Comparison of ENCODE assay signal across 1 cellular context in the genomic region with DNA sequence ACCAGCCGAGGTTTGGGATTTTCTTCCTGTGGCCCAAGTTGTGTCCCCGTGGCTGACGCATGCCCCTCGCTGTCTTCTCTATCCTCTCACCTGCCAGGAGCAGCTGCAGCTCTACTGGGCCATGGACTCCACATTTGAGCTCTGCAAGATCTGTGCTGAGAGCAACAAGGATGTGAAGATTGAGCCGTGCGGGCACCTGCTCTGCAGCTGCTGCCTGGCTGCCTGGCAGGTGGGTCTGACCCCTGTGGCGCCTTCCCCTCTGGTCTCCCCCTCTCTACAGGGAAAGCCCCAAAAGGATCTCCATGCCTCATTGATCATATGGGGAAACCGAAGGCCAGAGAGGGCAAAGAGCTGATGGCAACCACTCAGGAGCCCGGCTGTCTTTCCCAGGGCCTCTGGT.
TF ChIP-seq lines count a peak whose summit lies in the region.

No MANE protein-coding gene starts in this region.

TF ChIP-seq in HepG2, 621 proteins besides CTCF, POLR2A, EP300 and RAD21 (continued from another document):
- TF ChIP-seq, protein P1, sequence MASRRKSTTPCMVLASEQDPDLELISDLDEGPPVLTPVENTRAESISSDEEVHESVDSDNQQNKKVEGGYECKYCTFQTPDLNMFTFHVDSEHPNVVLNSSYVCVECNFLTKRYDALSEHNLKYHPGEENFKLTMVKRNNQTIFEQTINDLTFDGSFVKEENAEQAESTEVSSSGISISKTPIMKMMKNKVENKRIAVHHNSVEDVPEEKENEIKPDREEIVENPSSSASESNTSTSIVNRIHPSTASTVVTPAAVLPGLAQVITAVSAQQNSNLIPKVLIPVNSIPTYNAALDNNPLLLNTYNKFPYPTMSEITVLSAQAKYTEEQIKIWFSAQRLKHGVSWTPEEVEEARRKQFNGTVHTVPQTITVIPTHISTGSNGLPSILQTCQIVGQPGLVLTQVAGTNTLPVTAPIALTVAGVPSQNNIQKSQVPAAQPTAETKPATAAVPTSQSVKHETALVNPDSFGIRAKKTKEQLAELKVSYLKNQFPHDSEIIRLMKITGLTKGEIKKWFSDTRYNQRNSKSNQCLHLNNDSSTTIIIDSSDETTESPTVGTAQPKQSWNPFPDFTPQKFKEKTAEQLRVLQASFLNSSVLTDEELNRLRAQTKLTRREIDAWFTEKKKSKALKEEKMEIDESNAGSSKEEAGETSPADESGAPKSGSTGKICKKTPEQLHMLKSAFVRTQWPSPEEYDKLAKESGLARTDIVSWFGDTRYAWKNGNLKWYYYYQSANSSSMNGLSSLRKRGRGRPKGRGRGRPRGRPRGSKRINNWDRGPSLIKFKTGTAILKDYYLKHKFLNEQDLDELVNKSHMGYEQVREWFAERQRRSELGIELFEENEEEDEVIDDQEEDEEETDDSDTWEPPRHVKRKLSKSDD (CRISPR knock-in tag; IDR thresholded peaks at IDR 0.05; ENCODE audit: low read depth), result no peak
- TF ChIP-seq YY1 (IDR thresholded peaks at IDR 0.05; ENCODE audit: insufficient read depth, insufficient replicate concordance, low read depth, low read length), result no peak
